In the genomic region with DNA sequence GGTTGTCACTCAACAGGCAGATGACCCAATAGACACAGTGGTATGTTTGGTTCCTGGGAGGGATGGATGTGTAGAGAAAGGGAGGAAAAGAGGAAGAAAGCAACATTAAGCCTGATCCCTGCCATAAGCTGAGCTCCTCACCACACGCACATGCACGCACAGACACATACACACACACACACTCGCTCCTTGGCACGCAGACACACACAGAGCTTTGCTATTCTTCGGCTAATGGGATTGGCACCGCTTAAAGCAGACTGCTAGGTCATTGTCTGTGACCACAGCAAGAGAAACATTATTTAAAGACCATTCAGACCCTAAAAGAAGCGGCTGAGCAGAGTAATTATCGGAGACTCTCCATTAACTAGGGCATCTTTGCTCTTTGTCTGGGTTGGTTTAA, we compare ENCODE assay signal across 1 cellular context.
TF ChIP-seq lines count a peak whose summit lies in the region.

No MANE protein-coding gene starts in this region.

TF ChIP-seq in K562, 482 proteins besides CTCF, POLR2A, EP300 and RAD21:
- TF ChIP-seq BRD9 (IDR thresholded peaks at IDR 0.05; ENCODE audit: low read depth, partially characterized antibody), result no peak
- no peak for TF ChIP-seq ZBTB7A (IDR thresholded peaks at IDR 0.05; ENCODE audit: borderline replicate concordance, control insufficient read depth, low read depth, low read length)
- TF ChIP-seq ZNF174 (CRISPR knock-in tag; IDR thresholded peaks at IDR 0.05), result no peak
- TF ChIP-seq, protein P1, sequence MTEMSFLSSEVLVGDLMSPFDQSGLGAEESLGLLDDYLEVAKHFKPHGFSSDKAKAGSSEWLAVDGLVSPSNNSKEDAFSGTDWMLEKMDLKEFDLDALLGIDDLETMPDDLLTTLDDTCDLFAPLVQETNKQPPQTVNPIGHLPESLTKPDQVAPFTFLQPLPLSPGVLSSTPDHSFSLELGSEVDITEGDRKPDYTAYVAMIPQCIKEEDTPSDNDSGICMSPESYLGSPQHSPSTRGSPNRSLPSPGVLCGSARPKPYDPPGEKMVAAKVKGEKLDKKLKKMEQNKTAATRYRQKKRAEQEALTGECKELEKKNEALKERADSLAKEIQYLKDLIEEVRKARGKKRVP (CRISPR knock-in tag; IDR thresholded peaks at IDR 0.05), result no peak
- TF ChIP-seq, protein P2, sequence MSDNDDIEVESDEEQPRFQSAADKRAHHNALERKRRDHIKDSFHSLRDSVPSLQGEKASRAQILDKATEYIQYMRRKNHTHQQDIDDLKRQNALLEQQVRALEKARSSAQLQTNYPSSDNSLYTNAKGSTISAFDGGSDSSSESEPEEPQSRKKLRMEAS (CRISPR knock-in tag; IDR thresholded peaks at IDR 0.05), result no peak
- TF ChIP-seq MAFK (IDR thresholded peaks at IDR 0.05; ENCODE audit: low read length), result no peak
- TF ChIP-seq PML (IDR thresholded peaks at IDR 0.05; ENCODE audit: low read length), result no peak
- TF ChIP-seq, protein P3, sequence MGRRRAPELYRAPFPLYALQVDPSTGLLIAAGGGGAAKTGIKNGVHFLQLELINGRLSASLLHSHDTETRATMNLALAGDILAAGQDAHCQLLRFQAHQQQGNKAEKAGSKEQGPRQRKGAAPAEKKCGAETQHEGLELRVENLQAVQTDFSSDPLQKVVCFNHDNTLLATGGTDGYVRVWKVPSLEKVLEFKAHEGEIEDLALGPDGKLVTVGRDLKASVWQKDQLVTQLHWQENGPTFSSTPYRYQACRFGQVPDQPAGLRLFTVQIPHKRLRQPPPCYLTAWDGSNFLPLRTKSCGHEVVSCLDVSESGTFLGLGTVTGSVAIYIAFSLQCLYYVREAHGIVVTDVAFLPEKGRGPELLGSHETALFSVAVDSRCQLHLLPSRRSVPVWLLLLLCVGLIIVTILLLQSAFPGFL (CRISPR knock-in tag; IDR thresholded peaks at IDR 0.05), result no peak
